ENCODE assay signal across 1 cellular context in genomic region chr1:213015099-213016050, GRCh38.
TF ChIP-seq lines count a peak whose summit lies in the region.

ANGEL2 (minus strand) TSS chr1:213015867; CDS start chr1:213015671, 196 bp downstream.

TF ChIP-seq in HEK293, 187 proteins besides CTCF, POLR2A, EP300 and RAD21 (continued from another document):
- no peak; the same call in 1 of the 2 replicates for TF ChIP-seq REST (tag by site-specific recombination; IDR thresholded peaks at IDR 0.05)
- no peak; the same call in 1 of the 2 replicates for TF ChIP-seq ZNF221 (tag by site-specific recombination; IDR thresholded peaks at IDR 0.05; ENCODE audit: borderline replicate concordance)
- TF ChIP-seq ZNF354C (tag by site-specific recombination; IDR thresholded peaks at IDR 0.05; ENCODE audit: borderline replicate concordance, low read depth) = no peak
- no peak for TF ChIP-seq ZNF48 (tag by site-specific recombination; IDR thresholded peaks at IDR 0.05)
- no peak for TF ChIP-seq ZSCAN23 (tag by site-specific recombination; IDR thresholded peaks at IDR 0.05)
- TF ChIP-seq ZNF596 (tag by site-specific recombination; IDR thresholded peaks at IDR 0.05) = no peak
- TF ChIP-seq GLIS1 (tag by site-specific recombination; IDR thresholded peaks at IDR 0.05) = peak; percentile 59
- no peak; the same call in 1 of the 2 replicates for TF ChIP-seq YY2 (tag by site-specific recombination; IDR thresholded peaks at IDR 0.05)
- peak; percentile 23 for TF ChIP-seq EGR2 (tag by site-specific recombination; IDR thresholded peaks at IDR 0.05; ENCODE audit: low read depth)
- TF ChIP-seq SCRT2 (tag by site-specific recombination; IDR thresholded peaks at IDR 0.05) = no peak
- TF ChIP-seq ZNF513 (tag by site-specific recombination; IDR thresholded peaks at IDR 0.05) = peak; percentile 44; the same call in 1 of the 2 replicates
- TF ChIP-seq KLF16 (tag by site-specific recombination; IDR thresholded peaks at IDR 0.05) = 0 out of 2 replicates have a peak, but pooled peaks have one; percentile 57
- TF ChIP-seq ZNF138 (tag by site-specific recombination; IDR thresholded peaks at IDR 0.05; ENCODE audit: borderline replicate concordance) = no peak
- TF ChIP-seq ZNF280D (tag by site-specific recombination; IDR thresholded peaks at IDR 0.05) = no peak
- TF ChIP-seq PRDM6 (tag by site-specific recombination; IDR thresholded peaks at IDR 0.05) = no peak
- TF ChIP-seq HOXC10 (CRISPR knock-in tag; IDR thresholded peaks at IDR 0.05) = no peak
- TF ChIP-seq ZNF140 (tag by site-specific recombination; IDR thresholded peaks at IDR 0.05) = no peak
- 0 out of 2 replicates have a peak, but pooled peaks have one; percentile 29 for TF ChIP-seq PRDM1 (tag by site-specific recombination; IDR thresholded peaks at IDR 0.05)
- peak; percentile 90 for TF ChIP-seq SP2 (tag by site-specific recombination; IDR thresholded peaks at IDR 0.05)
- TF ChIP-seq ZNF202 (tag by site-specific recombination; IDR thresholded peaks at IDR 0.05; ENCODE audit: borderline replicate concordance) = no peak
- TF ChIP-seq PRDM4 (tag by site-specific recombination; IDR thresholded peaks at IDR 0.05) = no peak
- TF ChIP-seq ZNF639 (tag by site-specific recombination; IDR thresholded peaks at IDR 0.05) = peak; percentile 25; the same call in 1 of the 2 replicates
- peak; percentile 97 for TF ChIP-seq ZBTB17 (tag by site-specific recombination; IDR thresholded peaks at IDR 0.05)
- TF ChIP-seq ZNF24 (tag by site-specific recombination; IDR thresholded peaks at IDR 0.05) = 0 out of 2 replicates have a peak, but pooled peaks have one; percentile 57
- no peak for TF ChIP-seq ZNF560 (tag by site-specific recombination; IDR thresholded peaks at IDR 0.05; ENCODE audit: borderline replicate concordance)
- no peak for TF ChIP-seq ZNF558 (tag by site-specific recombination; IDR thresholded peaks at IDR 0.05)
- TF ChIP-seq ZNF18 (tag by site-specific recombination; IDR thresholded peaks at IDR 0.05) = 0 out of 2 replicates have a peak, but pooled peaks have one; percentile 27
- no peak for TF ChIP-seq ZNF521 (tag by site-specific recombination; IDR thresholded peaks at IDR 0.05)
- TF ChIP-seq ZEB2 (tag by site-specific recombination; IDR thresholded peaks at IDR 0.05) = peak; percentile 80
- 0 out of 2 replicates have a peak, but pooled peaks have one; percentile 13 for TF ChIP-seq ZSCAN30 (tag by site-specific recombination; IDR thresholded peaks at IDR 0.05)
- TF ChIP-seq ZNF514 (tag by site-specific recombination; IDR thresholded peaks at IDR 0.05) = no peak
- TF ChIP-seq ZNF16 (tag by site-specific recombination; IDR thresholded peaks at IDR 0.05; ENCODE audit: low read depth) = no peak
- TF ChIP-seq ZNF239 (tag by site-specific recombination; IDR thresholded peaks at IDR 0.05) = no peak
- TF ChIP-seq ZBTB6 (tag by site-specific recombination; IDR thresholded peaks at IDR 0.05) = peak; percentile 34; the same call in 1 of the 2 replicates
- peak; percentile 74 for TF ChIP-seq ZNF692 (tag by site-specific recombination; IDR thresholded peaks at IDR 0.05)
- TF ChIP-seq ZNF660 (tag by site-specific recombination; IDR thresholded peaks at IDR 0.05) = peak; percentile 43
